ENCODE assay signal across 1 cellular context in genomic region chr14:35534130-35534883, GRCh38.
TF ChIP-seq lines count a peak whose summit lies in the region.

INSM2 (plus strand) TSS chr14:35534164; CDS start chr14:35534253, 89 bp downstream.

TF ChIP-seq in HepG2, 621 proteins besides CTCF, POLR2A, EP300 and RAD21 (continued from another document and continues in another):
- TF ChIP-seq HMGXB4 (CRISPR knock-in tag; IDR thresholded peaks at IDR 0.05; ENCODE audit: borderline replicate concordance in 1 of 2, low read depth in 1 of 2) (0 out of 4 replicates have a peak, but pooled peaks of 1 of the 2 experiments have one; percentile 22), ZNF296 (CRISPR knock-in tag; conservative IDR thresholded peaks at IDR 0.05) (no peak), LBX2 (CRISPR knock-in tag; IDR thresholded peaks at IDR 0.05; ENCODE audit: borderline replicate concordance) (no peak), ETV5 (CRISPR knock-in tag; IDR thresholded peaks at IDR 0.05; ENCODE audit: borderline replicate concordance) (no peak), KDM5A (IDR thresholded peaks at IDR 0.05; ENCODE audit: borderline replicate concordance, low read length) (no peak), PAXIP1 (CRISPR knock-in tag; conservative IDR thresholded peaks at IDR 0.05) (peak; percentile 1; the same call in 1 of the 2 replicates), ATAD3A (CRISPR knock-in tag; IDR thresholded peaks at IDR 0.05) (no peak), THAP11 (CRISPR knock-in tag; IDR thresholded peaks at IDR 0.05) (no peak), PRDM10 (CRISPR knock-in tag; IDR thresholded peaks at IDR 0.05; ENCODE audit: low read depth) (no peak), ZNF343 (CRISPR knock-in tag; IDR thresholded peaks at IDR 0.05) (0 out of 2 replicates have a peak, but pooled peaks have one; percentile 64), NCOA5 (CRISPR knock-in tag; IDR thresholded peaks at IDR 0.05) (0 out of 2 replicates have a peak, but pooled peaks have one; percentile 50), ZFY (CRISPR knock-in tag; IDR thresholded peaks at IDR 0.05) (peak; percentile 38; the same call in 1 of the 2 replicates), CREB1 (IDR thresholded peaks at IDR 0.05) (no peak), CREB1 (CRISPR knock-in tag; IDR thresholded peaks at IDR 0.05) (no peak), PAWR (CRISPR knock-in tag; IDR thresholded peaks at IDR 0.05; ENCODE audit: borderline replicate concordance) (peak; percentile 67; the same call in 1 of the 2 replicates), GABPB1 (CRISPR knock-in tag; IDR thresholded peaks at IDR 0.05) (no peak), ZNF646 (CRISPR knock-in tag; IDR thresholded peaks at IDR 0.05) (no peak), ZNF660 (CRISPR knock-in tag; IDR thresholded peaks at IDR 0.05; ENCODE audit: borderline replicate concordance, low read depth) (peak; percentile 15; the same call in 1 of the 2 replicates), HOXA3 (CRISPR knock-in tag; IDR thresholded peaks at IDR 0.05) (no peak; the same call in 1 of the 2 replicates), NFE2L2 (IDR thresholded peaks at IDR 0.05; ENCODE audit: low read length) (no peak), MIXL1 (CRISPR knock-in tag; IDR thresholded peaks at IDR 0.05) (no peak), MAFG (CRISPR knock-in tag; IDR thresholded peaks at IDR 0.05) (no peak), AKNA (CRISPR knock-in tag; IDR thresholded peaks at IDR 0.05; ENCODE audit: borderline replicate concordance) (0 out of 2 replicates have a peak, but pooled peaks have one; percentile 82), ZNF850 (CRISPR knock-in tag; conservative IDR thresholded peaks at IDR 0.05) (0 out of 2 replicates have a peak, but pooled peaks have one; percentile 8), ZNF180 (CRISPR knock-in tag; IDR thresholded peaks at IDR 0.05; ENCODE audit: borderline replicate concordance, low read depth) (no peak), ZNF761 (CRISPR knock-in tag; conservative IDR thresholded peaks at IDR 0.05) (peak; percentile 94), ZNF556 (CRISPR knock-in tag; IDR thresholded peaks at IDR 0.05; ENCODE audit: borderline replicate concordance) (peak; percentile 7; the same call in 1 of the 2 replicates), ZSCAN12 (CRISPR knock-in tag; IDR thresholded peaks at IDR 0.05) (peak; percentile 45; the same call in 1 of the 2 replicates)
- TF ChIP-seq, protein P1, sequence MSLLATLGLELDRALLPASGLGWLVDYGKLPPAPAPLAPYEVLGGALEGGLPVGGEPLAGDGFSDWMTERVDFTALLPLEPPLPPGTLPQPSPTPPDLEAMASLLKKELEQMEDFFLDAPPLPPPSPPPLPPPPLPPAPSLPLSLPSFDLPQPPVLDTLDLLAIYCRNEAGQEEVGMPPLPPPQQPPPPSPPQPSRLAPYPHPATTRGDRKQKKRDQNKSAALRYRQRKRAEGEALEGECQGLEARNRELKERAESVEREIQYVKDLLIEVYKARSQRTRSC (CRISPR knock-in tag; IDR thresholded peaks at IDR 0.05; ENCODE audit: low read depth): peak; percentile 84; the same call in 1 of the 2 replicates
- TF ChIP-seq, protein P2, sequence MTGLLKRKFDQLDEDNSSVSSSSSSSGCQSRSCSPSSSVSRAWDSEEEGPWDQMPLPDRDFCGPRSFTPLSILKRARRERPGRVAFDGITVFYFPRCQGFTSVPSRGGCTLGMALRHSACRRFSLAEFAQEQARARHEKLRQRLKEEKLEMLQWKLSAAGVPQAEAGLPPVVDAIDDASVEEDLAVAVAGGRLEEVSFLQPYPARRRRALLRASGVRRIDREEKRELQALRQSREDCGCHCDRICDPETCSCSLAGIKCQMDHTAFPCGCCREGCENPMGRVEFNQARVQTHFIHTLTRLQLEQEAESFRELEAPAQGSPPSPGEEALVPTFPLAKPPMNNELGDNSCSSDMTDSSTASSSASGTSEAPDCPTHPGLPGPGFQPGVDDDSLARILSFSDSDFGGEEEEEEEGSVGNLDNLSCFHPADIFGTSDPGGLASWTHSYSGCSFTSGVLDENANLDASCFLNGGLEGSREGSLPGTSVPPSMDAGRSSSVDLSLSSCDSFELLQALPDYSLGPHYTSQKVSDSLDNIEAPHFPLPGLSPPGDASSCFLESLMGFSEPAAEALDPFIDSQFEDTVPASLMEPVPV (CRISPR knock-in tag; IDR thresholded peaks at IDR 0.05): no peak
